1 cellular context compared by ENCODE assay signal in the genomic region with DNA sequence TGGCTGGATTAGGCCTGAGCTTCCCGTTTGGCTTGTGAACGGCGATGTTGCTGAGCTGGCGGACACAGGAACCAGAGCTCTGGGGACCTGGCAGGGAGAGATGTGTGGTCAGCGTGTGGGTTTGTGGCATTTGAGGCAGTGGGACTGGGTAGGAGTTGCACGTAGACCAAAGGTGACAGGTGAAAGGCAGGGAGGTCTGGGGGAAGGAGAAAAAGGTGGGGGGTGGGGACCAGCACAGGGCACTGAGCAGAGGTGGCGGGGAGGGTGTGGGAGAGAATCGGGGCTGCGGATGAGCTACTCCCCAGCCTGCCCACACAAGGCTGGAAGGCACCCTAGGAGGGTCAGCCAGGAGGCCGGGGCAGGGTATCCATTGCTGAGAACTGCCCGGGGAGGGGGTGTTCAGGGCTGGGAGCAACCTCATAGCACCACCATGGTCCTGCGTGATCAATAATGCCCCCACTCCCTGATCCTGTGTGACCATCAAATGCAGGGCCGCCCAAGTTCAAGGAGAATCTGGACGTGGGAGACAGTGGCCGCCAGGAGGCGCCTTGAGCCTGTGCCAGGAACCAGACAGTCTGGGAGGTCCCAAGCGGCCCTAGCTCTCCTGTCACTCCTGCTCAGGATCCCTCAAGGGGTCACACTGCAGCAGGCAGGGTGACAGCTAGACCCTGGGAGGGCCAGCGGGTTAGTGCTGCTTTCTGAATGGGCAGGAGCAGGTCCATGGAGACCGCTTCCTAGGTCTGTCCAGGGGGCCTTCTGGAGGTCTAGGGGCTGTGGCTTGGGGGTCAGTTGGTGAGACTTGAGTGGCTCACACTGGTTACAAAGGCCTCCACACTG.
TF ChIP-seq lines count a peak whose summit lies in the region.

No MANE protein-coding gene starts in this region.

TF ChIP-seq in HEK293, 187 proteins besides CTCF, POLR2A, EP300 and RAD21 (continued from another document):
- TF ChIP-seq, protein P1, sequence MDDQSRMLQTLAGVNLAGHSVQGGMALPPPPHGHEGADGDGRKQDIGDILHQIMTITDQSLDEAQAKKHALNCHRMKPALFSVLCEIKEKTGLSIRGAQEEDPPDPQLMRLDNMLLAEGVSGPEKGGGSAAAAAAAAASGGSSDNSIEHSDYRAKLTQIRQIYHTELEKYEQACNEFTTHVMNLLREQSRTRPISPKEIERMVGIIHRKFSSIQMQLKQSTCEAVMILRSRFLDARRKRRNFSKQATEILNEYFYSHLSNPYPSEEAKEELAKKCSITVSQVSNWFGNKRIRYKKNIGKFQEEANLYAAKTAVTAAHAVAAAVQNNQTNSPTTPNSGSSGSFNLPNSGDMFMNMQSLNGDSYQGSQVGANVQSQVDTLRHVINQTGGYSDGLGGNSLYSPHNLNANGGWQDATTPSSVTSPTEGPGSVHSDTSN (CRISPR knock-in tag; IDR thresholded peaks at IDR 0.05), result 0 out of 2 replicates have a peak, but pooled peaks have one; percentile 40
- TF ChIP-seq GLIS2 (tag by site-specific recombination; IDR thresholded peaks at IDR 0.05), result peak; percentile 56; the same call in 1 of the 2 replicates
- no peak for TF ChIP-seq ZNF704 (tag by site-specific recombination; IDR thresholded peaks at IDR 0.05)
- TF ChIP-seq ZNF701 (tag by site-specific recombination; IDR thresholded peaks at IDR 0.05), result no peak
